9 cellular contexts compared by ENCODE assay signal in genomic region chr3:45551214-45552010, GRCh38. TPM values are rescaled to one million over a fixed set of nuclear protein-coding genes. Genes with fewer than 3 reads are reported as not detected.
DNase-seq lines count a peak whose midpoint lies in the region; TF ChIP-seq lines count a peak whose summit lies in the region.
"Had no signal": no experiment of that assay in that cellular context is flagged by ENCODE, and none has a peak within 500 bp of the region (broad histone marks: within the 10 kb centered on the region; RNA-seq: fewer than 3 reads in every experiment).

No MANE protein-coding gene starts in this region.

- TF ChIP-seq POLR2A in NB4 (IDR thresholded peaks at IDR 0.05; ENCODE audit: extremely low read depth, insufficient read length) (no peak), erythroblast (IDR thresholded peaks at IDR 0.05; ENCODE audit: low read length) (no peak)

- no peak overlapping the region for H3K4me3 Mint-ChIP-seq in nephron progenitor cell

- CTCF ChIA-PET in HEK293T (lab: Yijun Ruan, JAX), result no interaction called here

- POLR2A ChIA-PET in HEK293T (lab: Yijun Ruan, JAX), result no interaction called here

- peaks cover 21% of the 10 kb centered on the region for H3K36me3 Mint-ChIP-seq in nephron progenitor cell (ENCODE audit: low read depth)

- no peaks in the 10 kb centered on the region for H3K9me3 Mint-ChIP-seq in nephron progenitor cell

- TF ChIP-seq CTCF in NB4 (IDR thresholded peaks at IDR 0.05; ENCODE audit: low read depth, low read length) (no peak), nephron progenitor cell (IDR thresholded peaks at IDR 0.05) (no peak)

- no peak overlapping the region for H3K4me3 ChIP-seq in NB4 (ENCODE audit: low read depth, low read length)

- H3K27ac Mint-ChIP-seq in nephron progenitor cell, result peak overlapping the region; percentile 80

- H3K27me3 Mint-ChIP-seq in nephron progenitor cell (ENCODE audit: low read depth, poor library complexity), result peaks cover 9% of the 10 kb centered on the region

- DNase-seq in AG08396 (ENCODE audit: low spot score) (peak; percentile 90), NB4 (ENCODE audit: low read depth) (peak; percentile 14), erythroblast (lab: John Stamatoyannopoulos, UW) (peak; percentile 92 to 95), nephron progenitor cell (no peak), HEK293T (ENCODE audit: extremely low spot score) (no peak), mesenteric fat pad (ENCODE audit: low spot score) (no peak), DMS53 treated with DMSO at 0.1 percent for 48 hours (lab: John Stamatoyannopoulos, UW; ENCODE audit: unreplicated experiment) (no peak)
- DNase-seq in activated CD4-positive, alpha-beta T cell treated with anti-CD3 and anti-CD28 coated beads, Interleukin-2, amount 50 U/mL, for 4 hours, result no peak
- DNase-seq: NCI-H187 had no signal

- H3K4me1 Mint-ChIP-seq in nephron progenitor cell, result peaks cover 77% of the 10 kb centered on the region

TF ChIP-seq in HEK293T, 16 proteins besides CTCF, POLR2A, EP300 and RAD21:
- TF ChIP-seq L3MBTL2 (conservative IDR thresholded peaks at IDR 0.05) (no peak), TARDBP (IDR thresholded peaks at IDR 0.05) (no peak), PKNOX1 (IDR thresholded peaks at IDR 0.05) (no peak), FOXA1 (IDR thresholded peaks at IDR 0.05) (no peak), LEF1 (IDR thresholded peaks at IDR 0.05; ENCODE audit: borderline replicate concordance) (no peak), BHLHE40 (IDR thresholded peaks at IDR 0.05; ENCODE audit: borderline replicate concordance) (no peak), ARNT (IDR thresholded peaks at IDR 0.05) (no peak), NFRKB (IDR thresholded peaks at IDR 0.05) (no peak), ELF4 (IDR thresholded peaks at IDR 0.05) (no peak), SUZ12 (IDR thresholded peaks at IDR 0.05) (no peak)

RNA-seq across cellular contexts. Expression of gene LIMD1, which starts 43.1 kb away (rescaled TPM):
- 26.5 TPM for total RNA-seq in mesenteric fat pad

Comparison
In these comparisons a context has a peak if more than half of its experiments do, and no peak if none do; other contexts are left out.
1. DNase-seq: peak in AG08396 (single experiment), NB4 (single experiment) and erythroblast (2 of 2); none in nephron progenitor cell (single experiment), HEK293T (single experiment), mesenteric fat pad (single experiment), activated CD4-positive, alpha-beta T cell treated with anti-CD3 and anti-CD28 coated beads, Interleukin-2, amount 50 U/mL, for 4 hours (0 of 2) and DMS53 treated with DMSO at 0.1 percent for 48 hours (single experiment).